ENCODE assay signal across 7 cellular contexts in the genomic region with DNA sequence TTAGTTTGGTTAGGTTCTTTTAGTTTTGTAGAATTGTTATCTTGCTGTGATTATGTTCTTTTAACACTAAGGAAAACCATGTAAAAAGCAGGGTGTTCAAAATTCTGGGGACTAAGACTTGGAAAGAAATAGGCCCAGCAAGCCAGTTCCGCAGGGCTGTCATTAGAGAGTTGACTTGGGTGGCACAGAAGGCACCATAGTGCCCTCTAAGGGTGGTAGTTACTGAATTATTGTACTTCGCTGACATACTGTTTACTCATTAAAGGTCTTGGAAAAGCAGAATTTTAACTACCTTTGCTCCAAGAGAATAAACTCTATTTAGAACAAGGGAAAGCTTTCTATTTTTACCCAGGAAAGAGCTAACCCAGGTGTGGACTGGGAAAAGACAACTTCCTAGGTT.
DNase-seq lines count a peak whose midpoint lies in the region; TF ChIP-seq lines count a peak whose summit lies in the region.

No MANE protein-coding gene starts in this region.

- no peak overlapping the region for H2AFZ ChIP-seq in SU-DHL-6 (ENCODE audit: low read depth, low read length, severe bottlenecking)

- no peak overlapping the region for H3K9ac ChIP-seq in SU-DHL-6 (ENCODE audit: low read length)

- H4K20me1 ChIP-seq in SU-DHL-6 (ENCODE audit: low read depth, low read length), result no peaks in the 10 kb centered on the region

- H3K27me3 ChIP-seq in SU-DHL-6 (ENCODE audit: low read length) (no peaks in the 10 kb centered on the region), right atrium auricular region (no peaks in the 10 kb centered on the region), thyroid gland (no peaks in the 10 kb centered on the region)

- intact Hi-C loops in thyroid gland (cut with DNase I), result no loop called here

- H3F3A ChIP-seq in SU-DHL-6 (ENCODE audit: insufficient read depth), result no peaks in the 10 kb centered on the region

- TF ChIP-seq POLR2A in thyroid gland (IDR thresholded peaks at IDR 0.05), result no peak

- WGBS in thyroid gland, 2 donors, result 48 to 50% methylated on average over 2 of the region's 2 CpGs

- H3K4me1 ChIP-seq in right atrium auricular region (no peaks in the 10 kb centered on the region), thyroid gland (no peaks in the 10 kb centered on the region)

- H3K9me2 ChIP-seq in SU-DHL-6 (replicated peaks; ENCODE audit: insufficient read depth, low read length), result no peaks in the 10 kb centered on the region

- H3K79me2 ChIP-seq in SU-DHL-6 (ENCODE audit: insufficient read depth, low read length), result no peaks in the 10 kb centered on the region

- H3K9me3 ChIP-seq in SU-DHL-6 (ENCODE audit: insufficient read depth, low read length) (no peaks in the 10 kb centered on the region), right atrium auricular region (no peaks in the 10 kb centered on the region), thyroid gland (no peaks in the 10 kb centered on the region)

- peak; percentile 59 for TF ChIP-seq CTCF in GM12872 (IDR thresholded peaks at IDR 0.05; ENCODE audit: insufficient read depth, low read depth, low read length)
- peak; percentile 15 for TF ChIP-seq CTCF in HFF-Myc (IDR thresholded peaks at IDR 0.05; ENCODE audit: low read depth, low read length, missing control alignments)
- TF ChIP-seq CTCF in SU-DHL-6 (IDR thresholded peaks at IDR 0.05; ENCODE audit: insufficient read depth, low read length, poor library complexity, severe bottlenecking), result peak; percentile 9
- TF ChIP-seq CTCF in right atrium auricular region (IDR thresholded peaks at IDR 0.05), result peak; percentile 37 to 66
- TF ChIP-seq CTCF in thyroid gland (IDR thresholded peaks at IDR 0.05), result peak in 4 of 6 experiments; percentile 54 to 67 (median 60)

- H3K4me3 ChIP-seq in HFF-Myc (replicated peaks; ENCODE audit: low read depth, low read length) (no peak overlapping the region), SU-DHL-6 (ENCODE audit: insufficient read depth, low read length, poor library complexity, severe bottlenecking) (no peak overlapping the region), right atrium auricular region (no peak overlapping the region), thyroid gland (replicated peaks in 1 of 3) (no peak overlapping the region)

- H3K4me2 ChIP-seq in SU-DHL-6 (ENCODE audit: low read depth, low read length, poor library complexity, severe bottlenecking), result no peak overlapping the region

- no peak for DNase-seq in HFF-Myc (ENCODE audit: extremely low read depth, low read depth)
- DNase-seq in right atrium auricular region (ENCODE audit: low spot score), result no peak
- peak; percentile 27 to 50 for DNase-seq in thyroid gland
- DNase-seq in KG1 (lab: John Stamatoyannopoulos, UW), result no peak
- no peak for DNase-seq in activated T-cell treated with anti-CD3 and anti-CD28 coated beads for 4 hours

- H3K27ac ChIP-seq in SU-DHL-6 (ENCODE audit: low read depth, low read length) (no peak overlapping the region), right atrium auricular region (no peak overlapping the region), thyroid gland (no peak overlapping the region)

- H3K36me3 ChIP-seq in SU-DHL-6 (ENCODE audit: low read length), result no peaks in the 10 kb centered on the region
- no peaks in the 10 kb centered on the region for H3K36me3 ChIP-seq in right atrium auricular region
- H3K36me3 ChIP-seq in thyroid gland, result no peaks in the 10 kb centered on the region

Comparison
In these comparisons a context has a peak if more than half of its experiments do, and no peak if none do; other contexts are left out.
1. CTCF ChIP-seq: peak in every context shown above with its lines; median percentile 60 in thyroid gland; 59 in GM12872; 52 in right atrium auricular region; 15 in HFF-Myc; 9 in SU-DHL-6.
2. DNase-seq: peak in thyroid gland (2 of 2); none in HFF-Myc (single experiment), right atrium auricular region (single experiment), KG1 (single experiment) and activated T-cell treated with anti-CD3 and anti-CD28 coated beads for 4 hours (single experiment).